Comparison of ENCODE assay signal across 18 cellular contexts in the genomic region with DNA sequence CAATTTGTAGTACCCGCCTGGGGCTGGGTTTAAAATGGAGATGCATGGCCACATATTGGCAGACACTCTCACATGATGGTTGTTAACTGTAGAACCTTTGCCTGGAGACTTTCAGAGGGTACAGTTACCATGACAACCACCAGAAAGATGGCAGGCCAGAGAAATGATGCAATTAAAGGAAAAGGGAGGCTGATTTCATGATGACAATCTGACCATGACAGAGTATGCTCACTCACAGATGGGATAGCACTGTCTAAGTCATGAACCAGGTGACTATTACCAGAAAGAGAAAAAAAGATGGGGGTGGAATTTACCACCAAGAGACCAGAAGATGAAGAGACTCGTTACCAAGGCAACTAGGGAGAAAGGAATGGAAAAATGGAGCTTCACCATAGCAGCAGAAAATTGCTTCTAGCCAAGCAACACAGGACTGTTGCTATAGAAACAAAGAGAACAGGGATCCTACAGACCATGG. TPM values are rescaled to one million over a fixed set of nuclear protein-coding genes. Genes with fewer than 3 reads are reported as not detected.
A peak's percentile ranks its signal among the peaks of the same experiment; 100 is the strongest.
DNase-seq lines count a peak whose midpoint lies in the region; ATAC-seq, FAIRE-seq and TF ChIP-seq lines count a peak whose summit lies in the region.
"Had no signal": no experiment of that assay in that cellular context is flagged by ENCODE, and none has a peak within 500 bp of the region (broad histone marks: within the 10 kb centered on the region; RNA-seq: fewer than 3 reads in every experiment).

No MANE protein-coding gene starts in this region.

- H3K79me1 ChIP-seq in trophoblast cell (ENCODE audit: low read length): peaks cover 4% of the 10 kb centered on the region

- H3K36me3 ChIP-seq in K562 (ENCODE audit: control insufficient read depth, insufficient read depth, low read length) (peaks cover 6% of the 10 kb centered on the region; the same call in 2 of the 3 replicates), trophoblast cell (ENCODE audit: control insufficient read depth in 1 of 2, insufficient read depth in 2 of 2, low read length in 2 of 2) (no peaks in the 10 kb centered on the region), SJCRH30 (no peaks in the 10 kb centered on the region)
- no peaks in the 10 kb centered on the region for H3K36me3 ChIP-seq in CD4-positive, alpha-beta memory T cell (ENCODE audit: insufficient read depth, low read length)
- H3K36me3 ChIP-seq: MG63, transverse colon had no signal

- no peak overlapping the region for H3K23ac ChIP-seq in trophoblast cell (ENCODE audit: low read length)

- ATAC-seq in K562 (no peak; the same call in 2 of the 3 replicates), HG03439 (IDR thresholded peaks at IDR 0.05; ENCODE audit: unreplicated experiment) (no peak)
- ATAC-seq: naive thymus-derived CD8-positive, alpha-beta T cell; Panc1 had no signal

- in situ Hi-C loops in K562 (cut with MboI): no loop called here

- CTCF ChIA-PET in K562 (lab: Yijun Ruan, JAX; ENCODE audit: low intra/inter-chr PET ratio): no interaction called here
- CTCF ChIA-PET in CD4-positive, alpha-beta memory T cell (lab: Charles Lee; ENCODE audit: partially characterized antibody): interaction anchor here (1.3 kb wide), 1 partner anchor 15 kb away, joined by 4 read pairs; the partner anchor contains the start of gene MYCL

- intact Hi-C loops in K562 (cut with micrococcal nuclease): no loop called here
- intact Hi-C loops in CD4-positive, alpha-beta memory T cell (cut with micrococcal nuclease): no loop called here

- WGBS in K562 (ENCODE audit: insufficient coverage, low coverage, missing lambda C conversion rate): 36% methylated on average over 2 of the region's 2 CpGs
- WGBS in trophoblast cell (ENCODE audit: extremely low coverage, insufficient coverage, insufficient read length): no CpG with 5 or more reads among the region's 2 CpGs

- no peak overlapping the region for H3K14ac ChIP-seq in trophoblast cell (ENCODE audit: low read length)

- H4K8ac ChIP-seq in trophoblast cell (ENCODE audit: low read depth, low read length): no peak overlapping the region

- TF ChIP-seq EP300 in K562 (IDR thresholded peaks at IDR 0.05; ENCODE audit: low read length): peak; percentile 73

- H3K9ac ChIP-seq in K562 (ENCODE audit: insufficient read depth in 1 of 2, low read depth in 2 of 2, low read length in 2 of 2) (no peak overlapping the region), trophoblast cell (ENCODE audit: low read length) (no peak overlapping the region)

- TF ChIP-seq RAD21 in K562 (CRISPR knock-in tag; conservative IDR thresholded peaks at IDR 0.05 in 1 of 2, IDR thresholded peaks at IDR 0.05 in 1 of 2): no peak

- H3K27me3 ChIP-seq in K562 (ENCODE audit: control insufficient read depth in 2 of 2, insufficient read depth in 2 of 2, low read length in 2 of 2) (no peaks in the 10 kb centered on the region), trophoblast cell (ENCODE audit: insufficient read depth, low read length) (no peaks in the 10 kb centered on the region), SJCRH30 (no peaks in the 10 kb centered on the region)
- no peaks in the 10 kb centered on the region for H3K27me3 ChIP-seq in CD4-positive, alpha-beta memory T cell (ENCODE audit: insufficient read depth, low read length)
- H3K27me3 ChIP-seq: MG63, transverse colon had no signal

- peaks cover 10 to 18% (median 15%) of the 10 kb centered on the region in 4 donors for H3K4me1 Mint-ChIP-seq in CD4-positive, alpha-beta memory T cell

- H3K79me2 ChIP-seq in K562 (ENCODE audit: control insufficient read depth, insufficient read depth, low read length) (peaks cover 17% of the 10 kb centered on the region), trophoblast cell (ENCODE audit: control insufficient read depth, insufficient read depth, low read length, poor library complexity) (peaks cover 6% of the 10 kb centered on the region)

- H3K4me3 ChIP-seq in K562 (no peak overlapping the region), trophoblast cell (ENCODE audit: low read depth, low read length) (no peak overlapping the region), SJCRH30 (no peak overlapping the region)
- no peak overlapping the region for H3K4me3 ChIP-seq in CD4-positive, alpha-beta memory T cell (ENCODE audit: low read length in 2 of 2)
- H3K4me3 ChIP-seq: MG63, transverse colon had no signal

- TF ChIP-seq POLR2A in K562 (conservative IDR thresholded peaks at IDR 0.05): no peak

- no peak for TF ChIP-seq CTCF in K562 (IDR thresholded peaks at IDR 0.05 in 2 of 3, conservative IDR thresholded peaks at IDR 0.05 in 1 of 3; ENCODE audit: insufficient read depth in 2 of 3, low read depth in 1 of 3, low read length in 3 of 3)

- H3K4me2 ChIP-seq in K562 (ENCODE audit: insufficient read depth, low read length): no peak overlapping the region
- H3K4me2 ChIP-seq in trophoblast cell (ENCODE audit: low read length): no peak overlapping the region

- BruUV-seq in K562 (replicated peaks; lab: Mats Ljungman, UMichigan): no TSS peak

- no peak overlapping the region for H3K18ac ChIP-seq in trophoblast cell (ENCODE audit: low read length)

- H2AFZ ChIP-seq in K562 (ENCODE audit: low read depth, low read length) (no peak overlapping the region), trophoblast cell (ENCODE audit: insufficient read depth, low read length, poor library complexity) (no peak overlapping the region)

- no peak overlapping the region for H4K91ac ChIP-seq in trophoblast cell (ENCODE audit: low read depth, low read length)

- H3K27ac ChIP-seq in K562 (ENCODE audit: extremely low read depth, low read depth, low read length) (no peak overlapping the region), trophoblast cell (ENCODE audit: low read depth, low read length) (no peak overlapping the region), SJCRH30 (no peak overlapping the region)
- no peak overlapping the region for H3K27ac ChIP-seq in CD4-positive, alpha-beta memory T cell (ENCODE audit: low read depth, low read length)
- H3K27ac ChIP-seq: transverse colon had no signal

- H4K12ac ChIP-seq in trophoblast cell (ENCODE audit: low read depth, low read length): no peak overlapping the region

- H2BK120ac ChIP-seq in trophoblast cell (ENCODE audit: insufficient read depth, low read length, poor library complexity): no peak overlapping the region

- no peak overlapping the region for H3K27ac Mint-ChIP-seq in CD4-positive, alpha-beta memory T cell
- H3K27ac Mint-ChIP-seq: activated naive CD8-positive, alpha-beta T cell; naive thymus-derived CD8-positive, alpha-beta T cell had no signal

- peaks cover 0 to 4% of the 10 kb centered on the region in 2 donors for H3K36me3 Mint-ChIP-seq in CD4-positive, alpha-beta memory T cell
- H3K36me3 Mint-ChIP-seq: activated naive CD8-positive, alpha-beta T cell; naive thymus-derived CD8-positive, alpha-beta T cell had no signal

- H3K27me3 Mint-ChIP-seq in CD4-positive, alpha-beta memory T cell: peaks cover 1 to 4% of the 10 kb centered on the region in 2 donors

- H2BK5ac ChIP-seq in trophoblast cell (ENCODE audit: low read depth, low read length, poor library complexity): no peak overlapping the region

- no peaks in the 10 kb centered on the region for H3K9me3 Mint-ChIP-seq in CD4-positive, alpha-beta memory T cell
- H3K9me3 Mint-ChIP-seq: naive thymus-derived CD8-positive, alpha-beta T cell had no signal

- H3K4me1 ChIP-seq in K562 (replicated peaks in 1 of 2; ENCODE audit: control insufficient read depth in 2 of 2, insufficient read depth in 2 of 2, low read length in 2 of 2): peaks cover 19 to 26% of the 10 kb centered on the region in 2 experiments
- H3K4me1 ChIP-seq in trophoblast cell (ENCODE audit: control insufficient read depth in 1 of 2, insufficient read depth in 2 of 2, low read length in 2 of 2): peaks cover 5 to 8% of the 10 kb centered on the region in 2 experiments
- H3K4me1 ChIP-seq in CD4-positive, alpha-beta memory T cell (ENCODE audit: insufficient read depth, low read length): peaks cover 12% of the 10 kb centered on the region
- peaks cover 10% of the 10 kb centered on the region; the same call in 1 of the 2 replicates for H3K4me1 ChIP-seq in SJCRH30

- H3K4ac ChIP-seq in trophoblast cell (ENCODE audit: low read depth, low read length): no peak overlapping the region

- H3K4me3 Mint-ChIP-seq in CD4-positive, alpha-beta memory T cell: no peak overlapping the region
- H3K4me3 Mint-ChIP-seq: activated naive CD8-positive, alpha-beta T cell; naive thymus-derived CD8-positive, alpha-beta T cell had no signal

- no peak overlapping the region for H2AK5ac ChIP-seq in trophoblast cell (ENCODE audit: low read length)

- no peak for FAIRE-seq in K562 (lab: Jason Lieb, UNC)
- FAIRE-seq: A204.1 had no signal

- no peaks in the 10 kb centered on the region for H3K9me1 ChIP-seq in K562 (ENCODE audit: control insufficient read depth, insufficient read depth, low read length)

- POLR2A ChIA-PET in K562 (lab: Yijun Ruan, JAX): interaction anchor here (3.3 kb wide), 1 partner anchor 11 kb away, joined by 30 read pairs; no protein-coding TSS in a partner anchor
- POLR2A ChIA-PET in CD4-positive, alpha-beta memory T cell (lab: Charles Lee; ENCODE audit: partially characterized antibody): no interaction called here

- no peak overlapping the region for H2BK12ac ChIP-seq in trophoblast cell (ENCODE audit: low read length)

- no peaks in the 10 kb centered on the region for H4K20me1 ChIP-seq in K562 (replicated peaks; ENCODE audit: control insufficient read depth, insufficient read depth, low read length)

- H3K9me3 ChIP-seq in K562 (replicated peaks; ENCODE audit: control insufficient read depth, insufficient read depth, low read depth, low read length) (no peaks in the 10 kb centered on the region), trophoblast cell (ENCODE audit: insufficient read depth, low read depth, low read length) (no peaks in the 10 kb centered on the region), SJCRH30 (replicated peaks) (no peaks in the 10 kb centered on the region)
- no peaks in the 10 kb centered on the region for H3K9me3 ChIP-seq in CD4-positive, alpha-beta memory T cell (ENCODE audit: control insufficient read depth in 1 of 2, low read length in 2 of 2)
- H3K9me3 ChIP-seq: MG63, transverse colon had no signal

- DNase-seq in NCI-H2029 (lab: John Stamatoyannopoulos, UW): peak; percentile 77
- no peak for DNase-seq in NCI-H2029 treated with DMSO at 0.1 percent for 48 hours (lab: John Stamatoyannopoulos, UW)
- DNase-seq in NCI-H2107 treated with DMSO at 0.1 percent for 48 hours (lab: John Stamatoyannopoulos, UW; ENCODE audit: unreplicated experiment): peak; percentile 99
- no peak for DNase-seq in K562 (ENCODE audit: extremely low read depth in 1 of 4, low spot score in 3 of 4)
- DNase-seq in trophoblast cell: peak; percentile 55 to 95
- DNase-seq in CD4-positive, alpha-beta memory T cell: no peak
- no peak for DNase-seq in SJCRH30
- DNase-seq: cortex of kidney; DND-41; kidney glomerular epithelial cell; MG63; naive thymus-derived CD8-positive, alpha-beta T cell; T1000; transverse colon had no signal

RNA-seq across cellular contexts. Expression of gene TRIT1, which starts 3.5 kb away (rescaled TPM):
- 76.0 and 139 TPM in 2 replicates for total RNA-seq in K562 (2011; cell fraction: chromatin; rRNA removed; ENCODE audit: low replicate concordance)
- total RNA-seq in K562 (2011; cell fraction: nucleolus; rRNA removed): 71.9 and 78.4 TPM in 2 replicates
- total RNA-seq in K562 (2011; cell fraction: nucleoplasm; rRNA removed): 85.4 and 109 TPM in 2 replicates
- total RNA-seq in K562 (2014; rRNA removed): 67.5 and 71.3 TPM in 2 replicates
- 84.0 and 103 TPM in 2 replicates for total RNA-seq in K562 (2014; rRNA removed; fragmentation: Illumina TruSeq; extraction: Trizol)
- 66.7 and 67.6 TPM in 2 replicates for total RNA-seq in K562 (2015; rRNA removed; fragmentation: Illumina TruSeq; extraction: Trizol)
- total RNA-seq in K562 (2021): 57.5 and 58.4 TPM in 2 replicates
- polyA plus RNA-seq in K562 (2011; rRNA removed): 87.3 and 88.3 TPM in 2 replicates
- polyA plus RNA-seq in K562 (2011; cell fraction: cytosol; rRNA removed): 24.8 and 44.1 TPM in 2 replicates
- polyA plus RNA-seq in K562 (2011; cell fraction: nucleus; rRNA removed): 69.2 and 92.0 TPM in 2 replicates
- 45.6 and 47.5 TPM in 2 replicates for polyA plus RNA-seq in K562 (2012)
- polyA plus RNA-seq in K562 (2014; fragmentation: Illumina TruSeq; extraction: Trizol): 75.1 and 76.5 TPM in 2 replicates
- 10 to 100 TPM; 27.9 to 58.3 TPM for polyA plus RNA-seq in K562 (2014; fragmentation: Nextera tagmentation; extraction: Ambion mirVana)
- 66.4 and 72.1 TPM in 2 replicates for polyA plus RNA-seq in K562 (2014; rRNA removed)
- 103 and 116 TPM in 2 replicates for polyA minus RNA-seq in K562 (2011; rRNA and poly(A)+ RNA removed)
- polyA minus RNA-seq in K562 (2011; cell fraction: cytosol; rRNA and poly(A)+ RNA removed): 36.2 and 48.7 TPM in 2 replicates
- 78.8 and 98.3 TPM in 2 replicates for polyA minus RNA-seq in K562 (2011; cell fraction: nucleus; rRNA and poly(A)+ RNA removed)
- 15.3 and 15.4 TPM in 2 replicates for polyA plus RNA-seq in trophoblast cell (2013)
- total RNA-seq in CD4-positive, alpha-beta memory T cell: 10 to 100 TPM; 15.8 to 20.8 TPM
- polyA plus RNA-seq in CD4-positive, alpha-beta memory T cell: 10 to 100 TPM in 1 of 2 donors, 1 to 10 TPM in 1; 5.7 to 10.3 TPM
- total RNA-seq in SJCRH30 (2014; rRNA removed; shearing (Covaris generic)): 31.3 and 35.7 TPM in 2 replicates

RNA-seq across cellular contexts. Expression of gene MYCL, which starts 14.9 kb away (rescaled TPM):
- total RNA-seq in K562 (2011; cell fraction: chromatin; rRNA removed; ENCODE audit: low replicate concordance): 17.1 and 25.1 TPM in 2 replicates
- 30.7 and 32.6 TPM in 2 replicates for total RNA-seq in K562 (2011; cell fraction: nucleolus; rRNA removed)
- total RNA-seq in K562 (2011; cell fraction: nucleoplasm; rRNA removed): 27.3 and 29.5 TPM in 2 replicates
- total RNA-seq in K562 (2014; rRNA removed): 18.8 and 22.5 TPM in 2 replicates
- total RNA-seq in K562 (2014; rRNA removed; fragmentation: Illumina TruSeq; extraction: Trizol): 12.8 and 13.2 TPM in 2 replicates
- 3.8 and 4.3 TPM in 2 replicates for total RNA-seq in K562 (2015; rRNA removed; fragmentation: Illumina TruSeq; extraction: Trizol)
- 19.7 and 22.0 TPM in 2 replicates for total RNA-seq in K562 (2021)
- polyA plus RNA-seq in K562 (2011; rRNA removed): 11.2 and 14.9 TPM in 2 replicates
- polyA plus RNA-seq in K562 (2011; cell fraction: cytosol; rRNA removed): 12.4 and 15.8 TPM in 2 replicates
- polyA plus RNA-seq in K562 (2011; cell fraction: nucleus; rRNA removed): 12.3 and 20.0 TPM in 2 replicates
- 6.2 and 30.6 TPM in 2 replicates for polyA plus RNA-seq in K562 (2012)
- polyA plus RNA-seq in K562 (2014; fragmentation: Illumina TruSeq; extraction: Trizol): 14.7 and 15.4 TPM in 2 replicates
- 1 to 10 TPM; 3.5 to 4.0 TPM for polyA plus RNA-seq in K562 (2014; fragmentation: Nextera tagmentation; extraction: Ambion mirVana)
- polyA plus RNA-seq in K562 (2014; rRNA removed): 17.1 and 18.2 TPM in 2 replicates
- 12.1 and 17.8 TPM in 2 replicates for polyA minus RNA-seq in K562 (2011; rRNA and poly(A)+ RNA removed)
- polyA minus RNA-seq in K562 (2011; cell fraction: cytosol; rRNA and poly(A)+ RNA removed): 6.6 and 8.7 TPM in 2 replicates
- 15.6 and 34.1 TPM in 2 replicates for polyA minus RNA-seq in K562 (2011; cell fraction: nucleus; rRNA and poly(A)+ RNA removed)
- 3.2 TPM in 2 replicates for polyA plus RNA-seq in trophoblast cell (2013)
- under 1 TPM; 0.19 to 0.20 TPM for total RNA-seq in CD4-positive, alpha-beta memory T cell
- polyA plus RNA-seq in CD4-positive, alpha-beta memory T cell: not detected
- total RNA-seq in SJCRH30 (2014; rRNA removed; shearing (Covaris generic)): 14.4 and 16.4 TPM in 2 replicates
- total RNA-seq: naive thymus-derived CD8-positive, alpha-beta T cell had no signal
- polyA plus RNA-seq: naive thymus-derived CD8-positive, alpha-beta T cell had no signal

Comparison
In these comparisons a context has a peak if more than half of its experiments do, and no peak if none do; other contexts are left out.
1. DNase-seq: peak in NCI-H2029 (single experiment), NCI-H2107 treated with DMSO at 0.1 percent for 48 hours (single experiment) and trophoblast cell (2 of 2); none in NCI-H2029 treated with DMSO at 0.1 percent for 48 hours (single experiment), K562 (0 of 4), CD4-positive, alpha-beta memory T cell (0 of 5) and SJCRH30 (0 of 2).
2. RNA of gene MYCL, which starts 14.9 kb away (total RNA-seq): 3.8 to 32.6 TPM in K562 and 14.4 to 16.4 TPM in SJCRH30; 0.19 to 0.20 TPM in CD4-positive, alpha-beta memory T cell; every median in the first group is over 4 times any median in the second.